Comparison of ENCODE assay signal across 20 cellular contexts in genomic region chr9:87766697-87767096, GRCh38. TPM values are rescaled to one million over a fixed set of nuclear protein-coding genes. Genes with fewer than 3 reads are reported as not detected.
DNase-seq lines count a peak whose midpoint lies in the region; ATAC-seq and TF ChIP-seq lines count a peak whose summit lies in the region.
"Had no signal": no experiment of that assay in that cellular context is flagged by ENCODE, and none has a peak within 500 bp of the region (broad histone marks: within the 10 kb centered on the region; RNA-seq: fewer than 3 reads in every experiment).

No MANE protein-coding gene starts in this region.

- H4K20me1 ChIP-seq in hepatocyte (ENCODE audit: insufficient read depth, poor library complexity, severe bottlenecking): no peaks in the 10 kb centered on the region

- no peak overlapping the region for H3K4me3 ChIP-seq in RWPE2 (ENCODE audit: severe bottlenecking)
- no peak overlapping the region for H3K4me3 ChIP-seq in hepatocyte
- no peak overlapping the region for H3K4me3 ChIP-seq in uterus
- H3K4me3 ChIP-seq: esophagus muscularis mucosa had no signal

- peaks cover 20% of the 10 kb centered on the region for H3K4me1 ChIP-seq in RWPE2 (ENCODE audit: insufficient read depth, poor library complexity, severe bottlenecking)
- H3K4me1 ChIP-seq in hepatocyte (ENCODE audit: insufficient read depth): no peaks in the 10 kb centered on the region
- no peaks in the 10 kb centered on the region for H3K4me1 ChIP-seq in uterus

- no peak overlapping the region for H3K4me2 ChIP-seq in hepatocyte

- no peaks in the 10 kb centered on the region for H3K9me3 ChIP-seq in RWPE2 (ENCODE audit: severe bottlenecking)
- H3K9me3 ChIP-seq in hepatocyte (ENCODE audit: low read depth): no peaks in the 10 kb centered on the region
- H3K9me3 ChIP-seq in uterus: no peaks in the 10 kb centered on the region
- H3K9me3 ChIP-seq: esophagus muscularis mucosa had no signal

- DNase-seq in activated naive CD4-positive, alpha-beta T cell treated with anti-CD3 and anti-CD28 coated beads, Interleukin-2, amount 50 U/mL, for 72 hours (ENCODE audit: low spot score in 2 of 2): no peak
- DNase-seq in activated naive CD4-positive, alpha-beta T cell treated with Interleukin-2 at 50 U/mL for 16 hours: no peak
- DNase-seq in RWPE2 (ENCODE audit: low spot score) (no peak), hepatocyte (ENCODE audit: low spot score) (peak; percentile 69), ureter (ENCODE audit: low spot score) (peak; percentile 73), NCI-H187 treated with DMSO at 0.1 percent for 48 hours (lab: John Stamatoyannopoulos, UW) (no peak), endothelial cell (ENCODE audit: low spot score) (no peak), uterus (no peak)
- DNase-seq: activated CD8-positive, alpha-beta memory T cell treated with anti-CD3 and anti-CD28 coated beads for 24 hours; activated effector memory CD4-positive, alpha-beta T cell treated with Interleukin-2 at 50 U/mL for 16 hours; CD4-positive, alpha-beta T cell; dermis blood vessel endothelial cell; DMS53; NCI-H187; NCI-H446; nucleus accumbens; right cardiac atrium; Right ventricle myocardium superior; T-cell had no signal

- no peaks in the 10 kb centered on the region for H3K36me3 Mint-ChIP-seq in activated naive CD4-positive, alpha-beta T cell treated with anti-CD3 and anti-CD28 coated beads, Interleukin-2, amount 50 U/mL, for 72 hours
- no peaks in the 10 kb centered on the region for H3K36me3 Mint-ChIP-seq in endothelial cell (ENCODE audit: low read depth, unreplicated experiment)
- H3K36me3 Mint-ChIP-seq: T-cell had no signal

- H3K27ac Mint-ChIP-seq in activated naive CD4-positive, alpha-beta T cell treated with anti-CD3 and anti-CD28 coated beads, Interleukin-2, amount 50 U/mL, for 72 hours: no peak overlapping the region
- H3K27ac Mint-ChIP-seq in endothelial cell (ENCODE audit: unreplicated experiment): no peak overlapping the region
- H3K27ac Mint-ChIP-seq: CD4-positive, alpha-beta T cell; T-cell had no signal

- H3K27me3 Mint-ChIP-seq in endothelial cell (ENCODE audit: unreplicated experiment): no peaks in the 10 kb centered on the region

- TF ChIP-seq POLR2A in uterus (IDR thresholded peaks at IDR 0.05): no peak

- no peaks in the 10 kb centered on the region for H3K36me3 ChIP-seq in RWPE2 (ENCODE audit: low read depth)
- no peaks in the 10 kb centered on the region for H3K36me3 ChIP-seq in hepatocyte (replicated peaks; ENCODE audit: insufficient read depth, low read depth)
- no peaks in the 10 kb centered on the region for H3K36me3 ChIP-seq in uterus
- H3K36me3 ChIP-seq: esophagus muscularis mucosa had no signal

- no peaks in the 10 kb centered on the region for H3K9me3 Mint-ChIP-seq in activated naive CD4-positive, alpha-beta T cell treated with anti-CD3 and anti-CD28 coated beads, Interleukin-2, amount 50 U/mL, for 72 hours
- no peaks in the 10 kb centered on the region for H3K9me3 Mint-ChIP-seq in endothelial cell (ENCODE audit: unreplicated experiment)
- H3K9me3 Mint-ChIP-seq: CD4-positive, alpha-beta T cell; T-cell had no signal

- H3K27me3 ChIP-seq in RWPE2 (ENCODE audit: insufficient read depth, poor library complexity, severe bottlenecking) (no peaks in the 10 kb centered on the region), hepatocyte (no peaks in the 10 kb centered on the region), uterus (no peaks in the 10 kb centered on the region)

- H3K4me3 Mint-ChIP-seq in endothelial cell (ENCODE audit: unreplicated experiment): no peak overlapping the region
- H3K4me3 Mint-ChIP-seq: CD4-positive, alpha-beta T cell; T-cell had no signal

- H3K27ac ChIP-seq in RWPE2 (ENCODE audit: poor library complexity, severe bottlenecking) (peak overlapping the region; percentile 46), hepatocyte (peak overlapping the region; percentile 53), uterus (no peak overlapping the region)
- H3K27ac ChIP-seq: esophagus muscularis mucosa had no signal

- intact Hi-C loops in uterus (cut with DNase I; ENCODE audit: low total_unique reads): no loop called here

- no peaks in the 10 kb centered on the region for H3K9me2 ChIP-seq in hepatocyte (replicated peaks; ENCODE audit: insufficient read depth)

- WGBS in hepatocyte (ENCODE audit: low lambda C conversion rate, missing lambda C conversion rate): 25% methylated on average over 1 of the region's 1 CpG

- H3K4me1 Mint-ChIP-seq in endothelial cell (ENCODE audit: unreplicated experiment): peaks cover 3% of the 10 kb centered on the region
- H3K4me1 Mint-ChIP-seq: T-cell had no signal

- no peak for TF ChIP-seq CTCF in RWPE2 (IDR thresholded peaks at IDR 0.05; ENCODE audit: poor library complexity, severe bottlenecking)
- no peak for TF ChIP-seq CTCF in hepatocyte (IDR thresholded peaks at IDR 0.05; ENCODE audit: poor library complexity)
- TF ChIP-seq CTCF in endothelial cell (IDR thresholded peaks at IDR 0.05; ENCODE audit: unreplicated experiment): no peak
- no peak for TF ChIP-seq CTCF in uterus (IDR thresholded peaks at IDR 0.05)

- no peaks in the 10 kb centered on the region for H3K79me2 ChIP-seq in hepatocyte

- H2AFZ ChIP-seq in hepatocyte: no peak overlapping the region

- ATAC-seq in activated naive CD4-positive, alpha-beta T cell treated with anti-CD3 and anti-CD28 coated beads, Interleukin-2, amount 50 U/mL, for 72 hours: peak; percentile 45 to 68
- ATAC-seq in RWPE2 (ENCODE audit: low read depth): peak; percentile 87
- ATAC-seq: T-cell had no signal

RNA-seq across cellular contexts. Expression of gene CTSL, which starts 40.8 kb away (rescaled TPM):
- 1 to 10 TPM; 5.2 to 6.7 TPM for total RNA-seq in activated naive CD4-positive, alpha-beta T cell treated with anti-CD3 and anti-CD28 coated beads, Interleukin-2, amount 50 U/mL, for 72 hours
- 343 and 365 TPM in 2 replicates for total RNA-seq in hepatocyte
- polyA plus RNA-seq in hepatocyte: 328 and 341 TPM in 2 replicates
- total RNA-seq in ureter: 119 TPM
- total RNA-seq in endothelial cell (ENCODE audit: unreplicated experiment): 90.6 TPM
- 100 to 1,000 TPM in 3 of 4 donors, 10 to 100 TPM in 1; 84.3 to 183 (median 147) TPM for total RNA-seq in uterus

Comparison
In these comparisons a context has a peak if more than half of its experiments do, and no peak if none do; other contexts are left out.
1. DNase-seq: peak in hepatocyte (single experiment) and ureter (single experiment); none in activated naive CD4-positive, alpha-beta T cell treated with anti-CD3 and anti-CD28 coated beads, Interleukin-2, amount 50 U/mL, for 72 hours (0 of 2), activated naive CD4-positive, alpha-beta T cell treated with Interleukin-2 at 50 U/mL for 16 hours (single experiment), RWPE2 (single experiment), NCI-H187 treated with DMSO at 0.1 percent for 48 hours (single experiment), endothelial cell (single experiment) and uterus (0 of 2).
2. H3K27ac ChIP-seq: peak in RWPE2 (single experiment) and hepatocyte (single experiment); none in uterus (0 of 2).
3. RNA of gene CTSL, which starts 40.8 kb away (total RNA-seq): 343 to 365 TPM in hepatocyte, 84.3 to 183 TPM in uterus, 119 TPM in ureter (single experiment) and 90.6 TPM in endothelial cell (single experiment); 5.2 to 6.7 TPM in activated naive CD4-positive, alpha-beta T cell treated with anti-CD3 and anti-CD28 coated beads, Interleukin-2, amount 50 U/mL, for 72 hours; every median in the first group is over 10 times any median in the second.